In genomic region chr1:7121622-7121988, GRCh38 we compare ENCODE assay signal across 1 cellular context.
TF ChIP-seq lines count a peak whose summit lies in the region.

No MANE protein-coding gene starts in this region.

TF ChIP-seq in HepG2, 621 proteins besides CTCF, POLR2A, EP300 and RAD21 (continued from another document):
- TF ChIP-seq ARID3A (IDR thresholded peaks at IDR 0.05; ENCODE audit: low read depth, low read length) (no peak), SMARCE1 (IDR thresholded peaks at IDR 0.05; ENCODE audit: borderline replicate concordance) (no peak), MYPOP (CRISPR knock-in tag; IDR thresholded peaks at IDR 0.05) (no peak), SRY (CRISPR knock-in tag; IDR thresholded peaks at IDR 0.05) (no peak)
TF ChIP-seq in HepG2: peak in this region for 0.
